In the genomic region with DNA sequence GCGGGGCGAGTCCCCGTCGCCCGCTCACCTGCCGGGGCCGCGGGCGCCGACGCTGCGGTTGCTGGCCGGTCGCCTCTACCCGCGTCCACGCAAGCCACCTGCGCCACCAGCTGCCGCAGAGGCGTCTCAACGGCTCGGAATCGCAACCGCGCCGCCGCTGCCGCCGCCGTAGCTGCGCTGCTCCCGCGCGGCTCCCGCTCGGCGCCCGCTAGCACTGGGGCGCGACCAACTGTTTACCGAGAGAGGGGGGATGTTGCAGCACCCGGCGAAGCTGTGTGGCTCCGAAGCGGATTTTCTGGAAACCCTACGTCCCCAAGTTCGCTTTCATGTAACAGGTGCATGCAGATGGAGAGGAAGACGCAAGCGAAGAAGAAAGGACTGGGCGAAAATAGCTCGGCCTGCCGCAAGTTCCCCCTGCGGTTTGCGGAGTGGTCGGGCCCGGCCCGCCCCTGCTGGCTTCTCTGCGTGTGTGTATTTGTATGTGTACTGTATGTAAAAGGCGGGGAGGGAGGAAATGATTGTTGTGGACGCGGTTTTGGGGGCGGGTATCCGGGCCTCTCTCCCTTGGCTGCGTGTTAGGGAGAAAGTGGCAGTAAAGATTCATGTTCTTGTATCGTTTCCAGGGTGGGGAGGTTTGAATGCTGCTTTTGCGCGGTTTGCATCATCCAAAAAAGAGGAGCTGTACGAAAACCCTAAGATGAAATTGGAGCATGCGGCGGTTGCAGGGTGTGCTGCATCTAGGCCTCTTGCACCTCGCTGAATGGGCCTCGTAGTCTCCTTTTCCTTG, we compare ENCODE assay signal across 8 cellular contexts.
DNase-seq lines count a peak whose midpoint lies in the region; ATAC-seq and TF ChIP-seq lines count a peak whose summit lies in the region.

Gene PSIP1 (minus strand): TSS at position 182 of the 787 bp plus-strand sequence. CDS start 782 bp downstream, outside the sequence.

- ATAC-seq in GM18508 (IDR thresholded peaks at IDR 0.05; ENCODE audit: insufficient read depth, unreplicated experiment) (peak; percentile 78), HG02981 (IDR thresholded peaks at IDR 0.05; ENCODE audit: unreplicated experiment) (peak; percentile 79)

- TF ChIP-seq CTCF in astrocyte of the cerebellum (IDR thresholded peaks at IDR 0.05; ENCODE audit: low read depth, low read length, missing control alignments) (no peak), retinal pigment epithelial cell (conservative IDR thresholded peaks at IDR 0.05; ENCODE audit: low read depth, low read length) (no peak)

- DNase-seq in NCI-H2029 (lab: John Stamatoyannopoulos, UW) (peak; percentile 61), T-helper 9 cell (peak; percentile 84), astrocyte of the cerebellum (ENCODE audit: low read depth) (peak; percentile 56), hippocampal formation (lab: John Stamatoyannopoulos, UW) (peak; percentile 82 to 85), retinal pigment epithelial cell (ENCODE audit: low read depth) (peak; percentile 35), 8988T (no peak)

- H3K4me3 ChIP-seq in astrocyte of the cerebellum (ENCODE audit: low read depth, low read length) (peak within 1 kb of the TSS; percentile 92), retinal pigment epithelial cell (ENCODE audit: low read length) (peak within 1 kb of the TSS; percentile 89)

- in situ Hi-C loops in astrocyte of the cerebellum (cut with HindIII; ENCODE audit: low sequenced_read_pairs) = no loop called here
